In genomic region chr14:61147369-61147897, GRCh38 we compare ENCODE assay signal across 11 cellular contexts.
DNase-seq lines count a peak whose midpoint lies in the region; ATAC-seq, FAIRE-seq and TF ChIP-seq lines count a peak whose summit lies in the region.
"Had no signal": no experiment of that assay in that cellular context is flagged by ENCODE, and none has a peak within 500 bp of the region (broad histone marks: within the 10 kb centered on the region; RNA-seq: fewer than 3 reads in every experiment).

No MANE protein-coding gene starts in this region.

- H3K4me1 Mint-ChIP-seq in CD8-positive, alpha-beta T cell (ENCODE audit: low read depth) = no peaks in the 10 kb centered on the region

- H3K27me3 ChIP-seq in CD8-positive, alpha-beta T cell (ENCODE audit: insufficient read depth, low read length) = no peaks in the 10 kb centered on the region
- H3K27me3 ChIP-seq in smooth muscle cell (ENCODE audit: low read depth) = no peaks in the 10 kb centered on the region

- no peak for ATAC-seq in CD8-positive, alpha-beta T cell

- H3K4me3 ChIP-seq in epithelial cell of esophagus (ENCODE audit: low read length) = no peak overlapping the region
- no peak overlapping the region for H3K4me3 ChIP-seq in CD8-positive, alpha-beta T cell (ENCODE audit: low read depth, low read length)
- H3K4me3 ChIP-seq in smooth muscle cell = no peak overlapping the region

- H3K27me3 Mint-ChIP-seq in CD8-positive, alpha-beta T cell (ENCODE audit: low read depth) = peaks cover 11% of the 10 kb centered on the region

- H3K9me3 Mint-ChIP-seq in CD8-positive, alpha-beta T cell = peaks cover 17% of the 10 kb centered on the region

- H3K9me3 ChIP-seq in CD8-positive, alpha-beta T cell (ENCODE audit: low read length) = no peaks in the 10 kb centered on the region
- H3K9me3 ChIP-seq in smooth muscle cell (replicated peaks; ENCODE audit: low read depth) = peaks cover 3% of the 10 kb centered on the region

- H3K27ac Mint-ChIP-seq in CD8-positive, alpha-beta T cell = no peak overlapping the region

- H3K4me2 ChIP-seq in smooth muscle cell = no peak overlapping the region

- H3K27ac ChIP-seq in CD8-positive, alpha-beta T cell (ENCODE audit: low read depth, low read length) = no peak overlapping the region
- H3K27ac ChIP-seq in smooth muscle cell (ENCODE audit: low read depth) = no peak overlapping the region

- H3K79me2 ChIP-seq in smooth muscle cell (ENCODE audit: low read depth) = no peaks in the 10 kb centered on the region

- no peaks in the 10 kb centered on the region for H3K36me3 Mint-ChIP-seq in CD8-positive, alpha-beta T cell

- no peaks in the 10 kb centered on the region for H3K4me1 ChIP-seq in CD8-positive, alpha-beta T cell (ENCODE audit: insufficient read depth, low read length)
- H3K4me1 ChIP-seq in smooth muscle cell (ENCODE audit: low read depth) = peaks cover 10% of the 10 kb centered on the region

- WGBS in smooth muscle cell (ENCODE audit: low lambda C conversion rate) = 85% methylated on average over 9 of the region's 9 CpGs

- no peak for FAIRE-seq in GM12891 (lab: Jason Lieb, UNC)
- FAIRE-seq: GM19239 had no signal

- DNase-seq in EH (ENCODE audit: low read depth) (peak; percentile 75), RPMI7951 (ENCODE audit: low read depth) (peak; percentile 90), epithelial cell of esophagus (ENCODE audit: low read depth) (peak; percentile 56), non-pigmented ciliary epithelial cell (ENCODE audit: low read depth) (peak; percentile 52), GM12891 (ENCODE audit: insufficient read length, low spot score) (no peak), smooth muscle cell (lab: John Stamatoyannopoulos, UW; ENCODE audit: unreplicated experiment) (no peak), COLO668 (lab: John Stamatoyannopoulos, UW; ENCODE audit: unreplicated experiment) (no peak)
- no peak for DNase-seq in CD8-positive, alpha-beta T cell
- DNase-seq: NCI-H1694 treated with DMSO at 0.1 percent for 48 hours, occipital lobe had no signal

- H4K20me1 ChIP-seq in smooth muscle cell (ENCODE audit: low read depth) = no peaks in the 10 kb centered on the region

- H3F3A ChIP-seq in smooth muscle cell (ENCODE audit: low read depth) = no peaks in the 10 kb centered on the region

- CTCF ChIA-PET in CD8-positive, alpha-beta T cell (lab: Charles Lee) = interaction anchor here (0.5 kb wide), 1 partner anchor 1065 kb away, joined by 5 read pairs; no protein-coding TSS in a partner anchor

- no peak overlapping the region for H3K9ac ChIP-seq in smooth muscle cell (ENCODE audit: low read depth)

- POLR2A ChIA-PET in CD8-positive, alpha-beta T cell (lab: Charles Lee) = no interaction called here

- H2AFZ ChIP-seq in smooth muscle cell (ENCODE audit: low read depth) = no peak overlapping the region

- H3K36me3 ChIP-seq in CD8-positive, alpha-beta T cell (ENCODE audit: insufficient read depth, low read length) = no peaks in the 10 kb centered on the region
- H3K36me3 ChIP-seq in smooth muscle cell (ENCODE audit: low read depth) = no peaks in the 10 kb centered on the region

- intact Hi-C loops in CD8-positive, alpha-beta T cell (cut with DNase I, micrococcal nuclease) = no loop called here

- H3K4me3 Mint-ChIP-seq in CD8-positive, alpha-beta T cell = no peak overlapping the region

- TF ChIP-seq POLR2A in GM12891 (IDR thresholded peaks at IDR 0.05; ENCODE audit: low read depth, low read length) = no peak

- TF ChIP-seq CTCF in epithelial cell of esophagus (IDR thresholded peaks at IDR 0.05; ENCODE audit: insufficient read depth, low read depth, low read length, missing control alignments) = no peak
- TF ChIP-seq CTCF in CD8-positive, alpha-beta T cell (IDR thresholded peaks at IDR 0.05) = no peak
- TF ChIP-seq CTCF in smooth muscle cell (IDR thresholded peaks at IDR 0.05; ENCODE audit: borderline replicate concordance, insufficient read depth, poor library complexity, severe bottlenecking) = no peak

TF ChIP-seq in GM12891, 5 proteins besides CTCF, POLR2A, EP300 and RAD21:
- TF ChIP-seq SPI1 (IDR thresholded peaks at IDR 0.05; ENCODE audit: low read depth, low read length) = no peak
- TF ChIP-seq PAX5 (IDR thresholded peaks at IDR 0.05; ENCODE audit: insufficient read depth, low read length, severe bottlenecking) = no peak
- no peak for TF ChIP-seq TAF1 (IDR thresholded peaks at IDR 0.05; ENCODE audit: low read depth, low read length)
- TF ChIP-seq POLR2AphosphoS5 (IDR thresholded peaks at IDR 0.05; ENCODE audit: low read depth, low read length) = no peak
- TF ChIP-seq POU2F2 (IDR thresholded peaks at IDR 0.05; ENCODE audit: low read depth, low read length) = no peak
TF ChIP-seq in GM12891: peak in this region for 0.

Comparison
In these comparisons a context has a peak if more than half of its experiments do, and no peak if none do; other contexts are left out.
1. DNase-seq: peak in EH (single experiment), RPMI7951 (single experiment), epithelial cell of esophagus (single experiment) and non-pigmented ciliary epithelial cell (single experiment); none in CD8-positive, alpha-beta T cell (0 of 7), GM12891 (single experiment), smooth muscle cell (single experiment) and COLO668 (single experiment).